10 cellular contexts compared by ENCODE assay signal in genomic region chr1:89547563-89548485, GRCh38. TPM values are rescaled to one million over a fixed set of nuclear protein-coding genes. Genes with fewer than 3 reads are reported as not detected.
DNase-seq lines count a peak whose midpoint lies in the region; ATAC-seq, FAIRE-seq and TF ChIP-seq lines count a peak whose summit lies in the region.
"Had no signal": no experiment of that assay in that cellular context is flagged by ENCODE, and none has a peak within 500 bp of the region (broad histone marks: within the 10 kb centered on the region; RNA-seq: fewer than 3 reads in every experiment).

No MANE protein-coding gene starts in this region.

- H3K4me1 ChIP-seq in keratinocyte (ENCODE audit: control insufficient read depth, extremely low read depth, insufficient read depth, low read length) (peaks cover 35% of the 10 kb centered on the region), esophagus muscularis mucosa (peaks cover 28 to 36% (median 35%) of the 10 kb centered on the region in 4 donors)

- H3K9me1 ChIP-seq in keratinocyte (ENCODE audit: control insufficient read depth, extremely low read depth, insufficient read depth, low read length): no peaks in the 10 kb centered on the region

- no peaks in the 10 kb centered on the region for H3K79me2 ChIP-seq in keratinocyte (ENCODE audit: control insufficient read depth, insufficient read depth, low read length)

- H3K9ac ChIP-seq in keratinocyte (ENCODE audit: control insufficient read depth, extremely low read depth, insufficient read depth, low read length): no peak overlapping the region

- intact Hi-C loops in esophagus muscularis mucosa (cut with DNase I): no loop called here

- FAIRE-seq in keratinocyte (lab: Jason Lieb, UNC): peak; percentile 75

- TF ChIP-seq CTCF in AG09319 (IDR thresholded peaks at IDR 0.05; ENCODE audit: low read depth, low read length) (no peak), keratinocyte (optimal IDR thresholded peaks at IDR 0.05 in 1 of 3, IDR thresholded peaks at IDR 0.05 in 1 of 3, conservative IDR thresholded peaks at IDR 0.05 in 1 of 3; ENCODE audit: extremely low read depth in 1 of 3, insufficient read depth in 2 of 3, low read length in 3 of 3) (no peak), esophagus muscularis mucosa (IDR thresholded peaks at IDR 0.05) (no peak)

- DNase-seq in AG09319 (ENCODE audit: extremely low read depth, low read depth) (peak; percentile 79), keratinocyte (ENCODE audit: low read depth, low spot score) (peak; percentile 50), glomerular visceral epithelial cell (ENCODE audit: extremely low spot score) (no peak), esophagus muscularis mucosa (ENCODE audit: extremely low spot score) (no peak)
- peak; percentile 56 to 58 for DNase-seq in activated T-cell treated with anti-CD3 and anti-CD28 coated beads, Interleukin-2, amount 50 U/mL, for 48 hours
- DNase-seq: effector CD4-positive, alpha-beta T cell had no signal

- H3K4me2 ChIP-seq in keratinocyte (ENCODE audit: control insufficient read depth, extremely low read depth, insufficient read depth, low read depth, low read length): peak overlapping the region; percentile 20

- no peak overlapping the region for H2AFZ ChIP-seq in keratinocyte (ENCODE audit: control insufficient read depth, low read length)

- H3K4me3 ChIP-seq in keratinocyte (ENCODE audit: control insufficient read depth in 2 of 3, extremely low read depth in 1 of 3, insufficient read depth in 2 of 3, low read depth in 1 of 3, low read length in 3 of 3) (no peak overlapping the region), esophagus muscularis mucosa (no peak overlapping the region)

- peak; percentile 44 for ATAC-seq in HG02884 (IDR thresholded peaks at IDR 0.05; ENCODE audit: unreplicated experiment)
- no peak for ATAC-seq in HG03039 (IDR thresholded peaks at IDR 0.05; ENCODE audit: unreplicated experiment)
- ATAC-seq in HG03280 (IDR thresholded peaks at IDR 0.05; ENCODE audit: unreplicated experiment): no peak
- ATAC-seq: Panc1 had no signal

- H4K20me1 ChIP-seq in keratinocyte (ENCODE audit: control insufficient read depth, extremely low read depth, insufficient read depth, low read length): no peaks in the 10 kb centered on the region

- dilution Hi-C loops in keratinocyte (cut with MboI; ENCODE audit: extremely low pct_ligation_motif_present, low sequenced_read_pairs): no loop called here

- no peaks in the 10 kb centered on the region for H3K36me3 ChIP-seq in keratinocyte (ENCODE audit: control insufficient read depth in 2 of 2, extremely low read depth in 1 of 2, insufficient read depth in 2 of 2, low read length in 2 of 2)
- no peaks in the 10 kb centered on the region for H3K36me3 ChIP-seq in esophagus muscularis mucosa

- H3K27ac ChIP-seq in keratinocyte (ENCODE audit: control insufficient read depth, insufficient read depth, low read length) (peak overlapping the region; percentile 30), esophagus muscularis mucosa (replicated peaks in 1 of 4) (no peak overlapping the region)

- TF ChIP-seq POLR2A in esophagus muscularis mucosa (IDR thresholded peaks at IDR 0.05; ENCODE audit: low read depth): no peak

- no peaks in the 10 kb centered on the region for H3K27me3 ChIP-seq in keratinocyte (ENCODE audit: control insufficient read depth, extremely low read depth, insufficient read depth, low read length)
- H3K27me3 ChIP-seq in esophagus muscularis mucosa: no peaks in the 10 kb centered on the region

- WGBS in esophagus muscularis mucosa: 77% methylated on average over 3 of the region's 3 CpGs

- no peak for TF ChIP-seq EP300 in esophagus muscularis mucosa (IDR thresholded peaks at IDR 0.05)

- H3K9me3 ChIP-seq in keratinocyte (ENCODE audit: control insufficient read depth, low read depth, low read length): no peaks in the 10 kb centered on the region
- no peaks in the 10 kb centered on the region for H3K9me3 ChIP-seq in esophagus muscularis mucosa

RNA-seq across cellular contexts. Expression of gene LRRC8B, which starts 23.2 kb away (rescaled TPM):
- polyA plus RNA-seq in keratinocyte: 1.3 to 2.0 TPM (median 1.5 TPM) in 3 replicates
- 1.1 TPM for polyA plus RNA-seq in keratinocyte (2011; ENCODE audit: low read depth)
- 0.95 and 2.2 TPM in 2 replicates for polyA plus RNA-seq in keratinocyte (2011; cell fraction: cytosol; rRNA removed)
- 2.3 and 3.0 TPM in 2 replicates for polyA plus RNA-seq in keratinocyte (2011; cell fraction: nucleus; rRNA removed)
- 0.85 and 3.3 TPM in 2 replicates for polyA plus RNA-seq in keratinocyte (2012; ENCODE audit: low replicate concordance)
- 3.0 to 7.3 TPM (median 4.6 TPM) in 3 replicates for polyA minus RNA-seq in keratinocyte
- 4.8 TPM for polyA minus RNA-seq in keratinocyte (2011; cell fraction: cytosol; rRNA and poly(A)+ RNA removed)
- 2.6 and 4.2 TPM in 2 replicates for polyA minus RNA-seq in keratinocyte (2011; cell fraction: nucleus; rRNA and poly(A)+ RNA removed)
- 1 to 10 TPM; 3.3 to 9.2 (median 4.1) TPM for total RNA-seq in esophagus muscularis mucosa

Comparison
In these comparisons a context has a peak if more than half of its experiments do, and no peak if none do; other contexts are left out.
1. DNase-seq: peak in AG09319 (single experiment), activated T-cell treated with anti-CD3 and anti-CD28 coated beads, Interleukin-2, amount 50 U/mL, for 48 hours (2 of 2) and keratinocyte (single experiment); none in glomerular visceral epithelial cell (single experiment) and esophagus muscularis mucosa (single experiment).